Comparison of ENCODE assay signal across 27 cellular contexts in genomic region chr15:71181454-71181853, GRCh38.
"Had no signal": no experiment of that assay in that cellular context is flagged by ENCODE, and none has a peak within 500 bp of the region (broad histone marks: within the 10 kb centered on the region; RNA-seq: fewer than 3 reads in every experiment).

No MANE protein-coding gene starts in this region.

- H3K4me1 Mint-ChIP-seq: mesothelial cell of epicardium; naive B cell; natural killer cell; stimulated activated effector memory CD8-positive, alpha-beta T cell treated with anti-CD3 and anti-CD28 coated beads, Interleukin-12 subunit alpha, Interleukin-12 subunit beta, amount 100 ng/mL, for 72 hours had no signal

- ATAC-seq: left cardiac atrium; left lobe of liver; sciatic nerve; stimulated activated effector memory CD8-positive, alpha-beta T cell treated with anti-CD3 and anti-CD28 coated beads, Interleukin-12 subunit alpha, Interleukin-12 subunit beta, amount 100 ng/mL, for 72 hours; upper lobe of right lung had no signal

- H3K9me3 ChIP-seq: ovary, right atrium auricular region, suprapubic skin, thoracic aorta, tibial artery, upper lobe of right lung had no signal

- DNase-seq: hippocampal formation; kidney glomerular epithelial cell; left cardiac atrium; mesendoderm; naive B cell; natural killer cell; ovary; stimulated activated CD4-positive, alpha-beta T cell treated with anti-CD3 and anti-CD28 coated beads, Interleukin-12 subunit alpha, Interleukin-12 subunit beta, amount 100 ng/mL, for 4 hours; stimulated activated CD4-positive, alpha-beta T cell treated with anti-CD3 and anti-CD28 coated beads, Interleukin-15, amount 100 ng/mL, for 24 hours; stimulated activated CD4-positive, alpha-beta T cell treated with anti-CD3 and anti-CD28 coated beads, Interleukin-4, amount 100 ng/mL, for 24 hours; stimulated activated naive CD4-positive, alpha-beta T cell; tibial artery; trophoblast cell; upper lobe of right lung had no signal

- H3K9me3 Mint-ChIP-seq: natural killer cell; stimulated activated effector memory CD8-positive, alpha-beta T cell treated with anti-CD3 and anti-CD28 coated beads, Interleukin-12 subunit alpha, Interleukin-12 subunit beta, amount 100 ng/mL, for 72 hours; stimulated activated naive CD8-positive, alpha-beta T cell treated with anti-CD3 and anti-CD28 coated beads, Interleukin-15, Interleukin-2, amounts not matched to agents 100 ng/mL and 50 ng/mL, for 24 hours had no signal

- H3K27me3 ChIP-seq: ovary, right atrium auricular region, suprapubic skin, tibial artery, upper lobe of right lung had no signal

- H3K36me3 ChIP-seq: ovary, right atrium auricular region, suprapubic skin, thoracic aorta, tibial artery, upper lobe of right lung had no signal

- H3K4me1 ChIP-seq: suprapubic skin, upper lobe of right lung had no signal

- H3K4me3 Mint-ChIP-seq: mesothelial cell of epicardium; naive B cell; natural killer cell; stimulated activated effector memory CD8-positive, alpha-beta T cell treated with anti-CD3 and anti-CD28 coated beads, Interleukin-12 subunit alpha, Interleukin-12 subunit beta, amount 100 ng/mL, for 72 hours; stimulated activated naive CD8-positive, alpha-beta T cell treated with anti-CD3 and anti-CD28 coated beads, Interleukin-15, Interleukin-2, amounts not matched to agents 100 ng/mL and 50 ng/mL, for 24 hours had no signal

- FAIRE-seq: keratinocyte, urothelium cell line had no signal

- H3K36me3 Mint-ChIP-seq: naive B cell; natural killer cell; stimulated activated effector memory CD8-positive, alpha-beta T cell treated with anti-CD3 and anti-CD28 coated beads, Interleukin-12 subunit alpha, Interleukin-12 subunit beta, amount 100 ng/mL, for 72 hours had no signal

- H3K27ac Mint-ChIP-seq: mesothelial cell of epicardium; naive B cell; natural killer cell; progenitor cell of endocrine pancreas; stimulated activated effector memory CD8-positive, alpha-beta T cell treated with anti-CD3 and anti-CD28 coated beads, Interleukin-12 subunit alpha, Interleukin-12 subunit beta, amount 100 ng/mL, for 72 hours; stimulated activated naive CD8-positive, alpha-beta T cell treated with anti-CD3 and anti-CD28 coated beads, Interleukin-15, Interleukin-2, amounts not matched to agents 100 ng/mL and 50 ng/mL, for 24 hours had no signal

- H3K4me3 ChIP-seq: lung, ovary, right atrium auricular region, skin epidermis, suprapubic skin, thoracic aorta, tibial artery, upper lobe of right lung had no signal

- H3K27ac ChIP-seq: ovary, skin epidermis, suprapubic skin, tibial artery, upper lobe of right lung had no signal
